Comparison of ENCODE assay signal across 10 cellular contexts in the genomic region with DNA sequence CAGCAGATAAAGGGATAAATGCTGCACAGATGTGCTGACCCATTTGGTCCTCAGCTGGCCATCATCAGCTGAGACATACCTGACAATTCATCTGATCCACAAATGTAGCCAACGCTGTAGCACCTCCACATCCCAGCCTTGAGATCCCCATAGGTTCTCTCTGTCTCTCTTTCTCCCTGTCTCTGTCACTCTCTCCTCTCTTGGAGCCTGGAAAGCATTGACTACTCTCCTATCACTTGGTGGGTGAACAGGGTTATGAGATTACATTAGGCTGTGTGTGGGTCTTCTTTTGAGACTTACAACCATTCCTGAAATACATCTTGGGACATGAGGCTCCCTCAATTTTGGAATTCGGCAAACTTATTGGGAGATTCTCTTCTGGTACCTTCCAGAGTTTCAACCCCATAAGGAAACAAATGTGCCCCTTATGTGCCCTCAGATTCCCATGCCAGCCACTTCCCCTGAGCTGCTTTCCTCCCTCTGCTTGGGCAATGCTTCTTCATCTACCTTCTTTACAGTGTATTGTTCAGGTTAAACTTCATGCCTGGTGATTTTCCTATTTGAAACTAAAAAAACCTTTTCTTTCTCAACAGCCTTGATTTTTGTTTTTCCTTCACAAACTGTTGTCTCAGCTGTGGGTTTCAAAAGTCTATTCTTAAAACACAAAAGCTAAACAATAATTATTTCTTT. TPM values are rescaled to one million over a fixed set of nuclear protein-coding genes. Genes with fewer than 3 reads are reported as not detected.
DNase-seq lines count a peak whose midpoint lies in the region; ATAC-seq and TF ChIP-seq lines count a peak whose summit lies in the region.
"Had no signal": no experiment of that assay in that cellular context is flagged by ENCODE, and none has a peak within 500 bp of the region (broad histone marks: within the 10 kb centered on the region; RNA-seq: fewer than 3 reads in every experiment).

No MANE protein-coding gene starts in this region.

- no peaks in the 10 kb centered on the region for H3K36me3 ChIP-seq in muscle layer of duodenum (ENCODE audit: control insufficient read depth in 1 of 2, insufficient read depth in 2 of 2, low read length in 2 of 2)
- no peaks in the 10 kb centered on the region for H3K36me3 ChIP-seq in uterus

- H3K4me3 ChIP-seq in muscle layer of duodenum (ENCODE audit: low read depth in 1 of 2, low read length in 2 of 2) = peak overlapping the region; percentile 17 to 45
- H3K4me3 ChIP-seq in uterus = peak overlapping the region; percentile 13 to 19

- H3K36me3 Mint-ChIP-seq in activated naive CD4-positive, alpha-beta T cell treated with anti-CD3 and anti-CD28 coated beads, Interleukin-2, amount 50 U/mL, for 72 hours = no peaks in the 10 kb centered on the region
- H3K36me3 Mint-ChIP-seq in chondrocyte (ENCODE audit: low read depth) = no peaks in the 10 kb centered on the region
- H3K36me3 Mint-ChIP-seq: activated naive CD8-positive, alpha-beta T cell had no signal

- H3K9me3 Mint-ChIP-seq in activated naive CD4-positive, alpha-beta T cell treated with anti-CD3 and anti-CD28 coated beads, Interleukin-2, amount 50 U/mL, for 72 hours = no peaks in the 10 kb centered on the region
- no peaks in the 10 kb centered on the region for H3K9me3 Mint-ChIP-seq in chondrocyte (ENCODE audit: low read depth)
- H3K9me3 Mint-ChIP-seq: naive B cell had no signal

- H3K27ac ChIP-seq in muscle layer of duodenum (ENCODE audit: low read length) (peak overlapping the region; percentile 58), uterus (peak overlapping the region; percentile 67 to 85)

- TF ChIP-seq CTCF in chondrocyte (IDR thresholded peaks at IDR 0.05) (no peak), uterus (IDR thresholded peaks at IDR 0.05) (no peak)

- H3K27ac Mint-ChIP-seq in activated naive CD4-positive, alpha-beta T cell treated with anti-CD3 and anti-CD28 coated beads, Interleukin-2, amount 50 U/mL, for 72 hours = peak overlapping the region; percentile 24 to 73
- peak overlapping the region; percentile 98 for H3K27ac Mint-ChIP-seq in chondrocyte (ENCODE audit: unreplicated experiment)
- H3K27ac Mint-ChIP-seq: activated naive CD8-positive, alpha-beta T cell; naive B cell had no signal

- no peak for TF ChIP-seq POLR2A in uterus (IDR thresholded peaks at IDR 0.05)

- H3K9me3 ChIP-seq in muscle layer of duodenum (ENCODE audit: control insufficient read depth in 1 of 2, low read length in 2 of 2) (no peaks in the 10 kb centered on the region), uterus (no peaks in the 10 kb centered on the region)

- H3K4me1 Mint-ChIP-seq in chondrocyte (ENCODE audit: low read depth) = peaks cover 31% of the 10 kb centered on the region
- H3K4me1 Mint-ChIP-seq: naive B cell had no signal

- no peak for DNase-seq in activated naive CD4-positive, alpha-beta T cell treated with anti-CD3 and anti-CD28 coated beads, Interleukin-2, amount 50 U/mL, for 72 hours (ENCODE audit: low spot score in 2 of 2)
- DNase-seq in activated naive CD4-positive, alpha-beta T cell treated with Interleukin-2 at 50 U/mL for 16 hours = no peak
- no peak for DNase-seq in chondrocyte (ENCODE audit: low spot score)
- no peak for DNase-seq in uterus
- DNase-seq in COR-L47 (lab: John Stamatoyannopoulos, UW) = no peak
- no peak for DNase-seq in NCI-H345 treated with DMSO at 0.1 percent for 48 hours (lab: John Stamatoyannopoulos, UW; ENCODE audit: unreplicated experiment)
- DNase-seq: naive B cell had no signal

- no peak for ATAC-seq in activated naive CD4-positive, alpha-beta T cell treated with anti-CD3 and anti-CD28 coated beads, Interleukin-2, amount 50 U/mL, for 72 hours
- no peak for ATAC-seq in GM19452 (IDR thresholded peaks at IDR 0.05; ENCODE audit: unreplicated experiment)

- H3K4me3 Mint-ChIP-seq in chondrocyte (ENCODE audit: unreplicated experiment) = peak overlapping the region; percentile 63
- H3K4me3 Mint-ChIP-seq: activated naive CD8-positive, alpha-beta T cell; naive B cell had no signal

- no peaks in the 10 kb centered on the region for H3K27me3 Mint-ChIP-seq in chondrocyte (ENCODE audit: low read depth)

- intact Hi-C loops in uterus (cut with DNase I; ENCODE audit: low total_unique reads) = no loop called here

- no peaks in the 10 kb centered on the region for H3K27me3 ChIP-seq in muscle layer of duodenum (ENCODE audit: low read depth, low read length)
- no peaks in the 10 kb centered on the region for H3K27me3 ChIP-seq in uterus

- H3K4me1 ChIP-seq in muscle layer of duodenum (ENCODE audit: control insufficient read depth in 1 of 2, insufficient read depth in 2 of 2, low read length in 2 of 2) = no peaks in the 10 kb centered on the region
- H3K4me1 ChIP-seq in uterus = no peaks in the 10 kb centered on the region

RNA-seq across cellular contexts. Expression of a gene that starts 29.1 kb away (rescaled TPM):
- 1 to 10 TPM in 1 of 2 donors, under 1 TPM in 1; 0.23 to 4.2 TPM for total RNA-seq in activated naive CD4-positive, alpha-beta T cell treated with anti-CD3 and anti-CD28 coated beads, Interleukin-2, amount 50 U/mL, for 72 hours
- total RNA-seq in chondrocyte = 25.0 to 26.2 TPM (median 25.1 TPM) in 3 replicates
- total RNA-seq in uterus = 10 to 100 TPM in 3 of 4 donors, 1 to 10 TPM in 1; 5.1 to 57.9 (median 33.5) TPM
